In the genomic region with DNA sequence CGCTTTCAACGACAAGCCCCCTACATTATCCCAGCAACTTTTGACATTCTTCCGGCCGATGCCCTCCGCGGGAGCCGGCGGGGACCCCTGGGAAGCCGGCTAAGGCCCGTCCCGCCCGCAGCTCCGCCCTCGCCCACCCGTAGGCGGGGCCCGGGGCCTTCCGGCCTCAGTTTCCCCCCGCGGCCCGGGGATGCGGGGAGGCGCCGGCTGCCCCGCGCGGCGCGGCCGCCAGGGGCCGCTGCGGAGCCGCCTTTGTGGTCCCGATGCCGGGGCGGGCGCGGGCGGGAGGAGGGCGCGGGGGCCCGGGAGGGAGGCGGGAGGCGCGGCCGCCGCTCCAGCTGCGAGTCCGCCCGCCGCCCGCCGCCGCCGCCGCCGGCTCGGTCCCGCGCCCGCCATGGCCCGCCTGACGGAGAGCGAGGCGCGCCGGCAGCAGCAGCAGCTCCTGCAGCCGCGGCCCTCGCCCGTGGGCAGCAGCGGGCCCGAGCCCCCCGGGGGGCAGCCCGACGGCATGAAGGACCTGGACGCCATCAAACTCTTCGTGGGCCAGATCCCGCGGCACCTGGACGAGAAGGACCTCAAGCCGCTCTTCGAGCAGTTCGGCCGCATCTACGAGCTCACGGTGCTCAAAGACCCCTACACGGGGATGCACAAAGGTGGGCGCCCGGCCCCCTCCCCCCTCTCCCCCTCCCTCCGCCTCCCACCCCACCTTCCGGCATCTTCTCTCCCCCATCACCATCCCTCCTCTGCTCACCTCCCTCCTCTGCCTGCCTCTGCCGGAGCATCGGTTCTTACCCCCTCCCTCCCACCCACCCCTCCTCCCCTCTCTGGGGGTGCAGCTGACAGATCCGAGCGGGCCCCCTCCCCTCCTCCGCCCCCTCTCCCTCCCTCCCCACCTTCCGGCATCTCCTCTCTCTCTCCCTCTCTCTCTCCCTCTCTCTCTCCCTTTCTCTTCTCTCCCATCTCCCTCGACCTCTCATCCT, we compare ENCODE assay signal across 8 cellular contexts. TPM values are rescaled to one million over a fixed set of nuclear protein-coding genes. Genes with fewer than 3 reads are reported as not detected.
DNase-seq lines count a peak whose midpoint lies in the region; ATAC-seq and TF ChIP-seq lines count a peak whose summit lies in the region.

A gene (plus strand): TSS at position 316 of the 980 bp plus-strand sequence. CDS start 79 bp downstream, at position 395.

- H2BK12ac ChIP-seq in trophoblast cell (ENCODE audit: low read length): no peak within 1 kb of the TSS

- peaks cover 0 to 2% of the 10 kb centered on the region in 2 experiments for H3K4me1 ChIP-seq in trophoblast cell (ENCODE audit: control insufficient read depth in 1 of 2, insufficient read depth in 2 of 2, low read length in 2 of 2)
- no peaks in the 10 kb centered on the region for H3K4me1 ChIP-seq in urinary bladder (ENCODE audit: insufficient read depth)

- H2AFZ ChIP-seq in trophoblast cell (ENCODE audit: insufficient read depth, low read length, poor library complexity): no peak within 1 kb of the TSS

- H2BK120ac ChIP-seq in trophoblast cell (ENCODE audit: insufficient read depth, low read length, poor library complexity): no peak within 1 kb of the TSS

- peak; percentile 74 for TF ChIP-seq CTCF in GM13977 (IDR thresholded peaks at IDR 0.05; ENCODE audit: extremely low read depth, insufficient read depth, missing control alignments)
- no peak for TF ChIP-seq CTCF in foreskin fibroblast (IDR thresholded peaks at IDR 0.05; ENCODE audit: low read depth, low read length)

- no CpG with 5 or more reads among the region's 99 CpGs for whole genome bisulfite sequencing in trophoblast cell (ENCODE audit: extremely low coverage, insufficient coverage, insufficient read length)
- 2% methylated on average over 97 of the region's 99 CpGs for WGBS in urinary bladder

- H3K27ac ChIP-seq in trophoblast cell (ENCODE audit: low read depth, low read length) (no peak within 1 kb of the TSS), urinary bladder (ENCODE audit: low read depth) (no peak within 1 kb of the TSS)

- H3K36me3 ChIP-seq in trophoblast cell (ENCODE audit: control insufficient read depth in 1 of 2, insufficient read depth in 2 of 2, low read length in 2 of 2) (no peaks in the 10 kb centered on the region), urinary bladder (ENCODE audit: insufficient read depth) (no peaks in the 10 kb centered on the region)

- ATAC-seq in GM21360 (IDR thresholded peaks at IDR 0.05; ENCODE audit: unreplicated experiment) (no peak), HG02610 (IDR thresholded peaks at IDR 0.05; ENCODE audit: unreplicated experiment) (no peak)

- in situ Hi-C loops in GM13977 (cut with MboI; ENCODE audit: low pct_unique_long_range_greater_than_20kb, low sequenced_read_pairs, unreplicated experiment): no loop called here

- no peak within 1 kb of the TSS for H4K12ac ChIP-seq in trophoblast cell (ENCODE audit: low read depth, low read length)

- H3K79me2 ChIP-seq in trophoblast cell (ENCODE audit: control insufficient read depth, insufficient read depth, low read length, poor library complexity): no peaks in the 10 kb centered on the region

- no peaks in the 10 kb centered on the region for H3K79me1 ChIP-seq in trophoblast cell (ENCODE audit: low read length)

- H3K23ac ChIP-seq in trophoblast cell (ENCODE audit: low read length): no peak within 1 kb of the TSS

- peaks cover 21% of the 10 kb centered on the region for H3K27me3 ChIP-seq in trophoblast cell (ENCODE audit: insufficient read depth, low read length)

- H4K91ac ChIP-seq in trophoblast cell (ENCODE audit: low read depth, low read length): no peak within 1 kb of the TSS

- H3K14ac ChIP-seq in trophoblast cell (ENCODE audit: low read length): no peak within 1 kb of the TSS

- H3K4ac ChIP-seq in trophoblast cell (ENCODE audit: low read depth, low read length): no peak within 1 kb of the TSS

- no peak within 1 kb of the TSS for H4K8ac ChIP-seq in trophoblast cell (ENCODE audit: low read depth, low read length)

- H3K4me2 ChIP-seq in trophoblast cell (ENCODE audit: low read length): peak within 1 kb of the TSS; percentile 64

- H3K4me3 ChIP-seq in foreskin fibroblast (ENCODE audit: low read depth in 1 of 2, low read length in 2 of 2) (no peak within 1 kb of the TSS), trophoblast cell (ENCODE audit: low read depth, low read length) (peak within 1 kb of the TSS; percentile 26), urinary bladder (ENCODE audit: low read depth, low read length) (peak within 1 kb of the TSS; percentile 44)

- no peak within 1 kb of the TSS for H2AK5ac ChIP-seq in trophoblast cell (ENCODE audit: low read length)

- H3K9ac ChIP-seq in trophoblast cell (ENCODE audit: low read length): no peak within 1 kb of the TSS

- no peaks in the 10 kb centered on the region for H3K9me3 ChIP-seq in trophoblast cell (ENCODE audit: insufficient read depth, low read depth, low read length)

- DNase-seq in GM13977 (ENCODE audit: low spot score) (peak; percentile 91), NCI-H69 (lab: John Stamatoyannopoulos, UW) (peak; percentile 84), activated T-helper 1 cell treated with Interleukin-2 at 50 U/mL for 16 hours (ENCODE audit: low read depth) (peak; percentile 41), foreskin fibroblast (peak; percentile 10 to 67), trophoblast cell (peak in 1 of 2 donors; percentile 42)

- no peak within 1 kb of the TSS for H2BK5ac ChIP-seq in trophoblast cell (ENCODE audit: low read depth, low read length, poor library complexity)

- H3K18ac ChIP-seq in trophoblast cell (ENCODE audit: low read length): no peak within 1 kb of the TSS

RNA-seq across cellular contexts. Expression of the gene that starts here (rescaled TPM):
- polyA plus RNA-seq in trophoblast cell (2013): 0.16 and 0.22 TPM in 2 replicates
- 0.48 TPM for total RNA-seq in urinary bladder
- polyA plus RNA-seq in urinary bladder: 0.14 TPM

Comparison
In these comparisons a context has a peak if more than half of its experiments do, and no peak if none do; other contexts are left out.
1. H3K4me3 ChIP-seq: peak in trophoblast cell (single experiment) and urinary bladder (single experiment); none in foreskin fibroblast (0 of 2).